1 cellular context compared by ENCODE assay signal in genomic region chr2:239293450-239294430, GRCh38.
TF ChIP-seq lines count a peak whose summit lies in the region.

No MANE protein-coding gene starts in this region.

TF ChIP-seq in GM12878, 131 proteins besides CTCF, POLR2A, EP300 and RAD21 (continued from another document and continues in another):
- TF ChIP-seq EED (IDR thresholded peaks at IDR 0.05; ENCODE audit: low read depth) = peak; percentile 72
- TF ChIP-seq IKZF2 (IDR thresholded peaks at IDR 0.05) = peak; percentile 84 to 91
- TF ChIP-seq SIX5 (IDR thresholded peaks at IDR 0.05; ENCODE audit: low read depth, low read length, severe bottlenecking) = no peak
- TF ChIP-seq RELB (IDR thresholded peaks at IDR 0.05; ENCODE audit: low read depth) = peak; percentile 73
- no peak for TF ChIP-seq MYC (IDR thresholded peaks at IDR 0.05; ENCODE audit: insufficient read depth, insufficient read length, insufficient replicate concordance, low read length, severe bottlenecking)
- TF ChIP-seq FOS (IDR thresholded peaks at IDR 0.05; ENCODE audit: borderline replicate concordance, extremely low read depth, insufficient read length) = no peak
- TF ChIP-seq ZBTB40 (IDR thresholded peaks at IDR 0.05; ENCODE audit: borderline replicate concordance) = no peak
- no peak for TF ChIP-seq NFYA (IDR thresholded peaks at IDR 0.05; ENCODE audit: borderline replicate concordance, low read depth, low read length)
- no peak for TF ChIP-seq NKRF (conservative IDR thresholded peaks at IDR 0.05)
- TF ChIP-seq ZNF217 (IDR thresholded peaks at IDR 0.05) = no peak
- TF ChIP-seq CHD1 (IDR thresholded peaks at IDR 0.05; ENCODE audit: low read depth, low read length) = no peak
- no peak for TF ChIP-seq ZBTB4 (CRISPR knock-in tag; IDR thresholded peaks at IDR 0.05)
- peak; percentile 41; the same call in 1 of the 2 replicates for TF ChIP-seq CREM (IDR thresholded peaks at IDR 0.05; ENCODE audit: low read depth)
- no peak for TF ChIP-seq SIN3A (IDR thresholded peaks at IDR 0.05; ENCODE audit: low read depth, low read length)
- TF ChIP-seq BCL3 (IDR thresholded peaks at IDR 0.05; ENCODE audit: borderline replicate concordance, insufficient read depth, low read depth, low read length, poor library complexity, severe bottlenecking) = peak; percentile 72
- no peak for TF ChIP-seq CBX5 (IDR thresholded peaks at IDR 0.05; ENCODE audit: low read depth)
- no peak for TF ChIP-seq ZNF687 (IDR thresholded peaks at IDR 0.05)
- TF ChIP-seq MTA3 (IDR thresholded peaks at IDR 0.05; ENCODE audit: borderline replicate concordance, low read length) = no peak
- TF ChIP-seq HDAC2 (IDR thresholded peaks at IDR 0.05) = no peak
- no peak for TF ChIP-seq RFX5 (IDR thresholded peaks at IDR 0.05; ENCODE audit: low read depth, low read length)
- TF ChIP-seq EZH2 (IDR thresholded peaks at IDR 0.05; ENCODE audit: borderline replicate concordance, control insufficient read depth, low read depth, low read length) = no peak
- TF ChIP-seq MEF2B (IDR thresholded peaks at IDR 0.05; ENCODE audit: partially characterized antibody, poor library complexity, severe bottlenecking) = peak; percentile 41
- 0 out of 2 replicates have a peak, but pooled peaks have one; percentile 44 for TF ChIP-seq TCF3 (IDR thresholded peaks at IDR 0.05; ENCODE audit: borderline replicate concordance, insufficient read depth, low read depth, low read length)
- TF ChIP-seq IKZF1 (conservative IDR thresholded peaks at IDR 0.05) = peak; percentile 77
- peak; percentile 68; the same call in 1 of the 2 replicates for TF ChIP-seq SPI1 (IDR thresholded peaks at IDR 0.05; ENCODE audit: borderline replicate concordance, insufficient read depth, low read depth, low read length)
- TF ChIP-seq SMAD5 (IDR thresholded peaks at IDR 0.05; ENCODE audit: low read depth) = no peak
- no peak for TF ChIP-seq IRF3 (IDR thresholded peaks at IDR 0.05)
- TF ChIP-seq ESRRA (IDR thresholded peaks at IDR 0.05; ENCODE audit: low read length) = no peak
- TF ChIP-seq PBX3 (IDR thresholded peaks at IDR 0.05; ENCODE audit: insufficient replicate concordance, low read depth, low read length) = no peak
- no peak for TF ChIP-seq LARP7 (IDR thresholded peaks at IDR 0.05)
- no peak for TF ChIP-seq TCF12 (IDR thresholded peaks at IDR 0.05; ENCODE audit: low read depth, low read length)
- TF ChIP-seq SMC3 (IDR thresholded peaks at IDR 0.05; ENCODE audit: borderline replicate concordance, low read length) = no peak
- peak; percentile 78; the same call in 1 of the 2 replicates for TF ChIP-seq JUND (IDR thresholded peaks at IDR 0.05; ENCODE audit: low read depth, low read length)
- no peak for TF ChIP-seq RB1 (IDR thresholded peaks at IDR 0.05; ENCODE audit: borderline replicate concordance)
- TF ChIP-seq BHLHE40 (IDR thresholded peaks at IDR 0.05; ENCODE audit: borderline replicate concordance in 1 of 2, low read depth in 2 of 2, low read length in 1 of 2) = peak in 1 of 2 experiments; percentile 80; a peak in 2 of 4 replicates
- no peak for TF ChIP-seq SREBF1 (IDR thresholded peaks at IDR 0.05; ENCODE audit: low read length)
- TF ChIP-seq BCLAF1 (IDR thresholded peaks at IDR 0.05) = no peak
